Comparison of ENCODE assay signal across 1 cellular context in genomic region chr2:226579519-226579918, GRCh38.
TF ChIP-seq lines count a peak whose summit lies in the region.

No MANE protein-coding gene starts in this region.

TF ChIP-seq in A549, 52 proteins besides CTCF, POLR2A, EP300 and RAD21 (continued from another document):
- TF ChIP-seq REST (IDR thresholded peaks at IDR 0.05): no peak
- no peak for TF ChIP-seq EHMT2 (IDR thresholded peaks at IDR 0.05; ENCODE audit: low read depth)
- TF ChIP-seq RFX5 (IDR thresholded peaks at IDR 0.05): no peak
- TF ChIP-seq ZFP36 (IDR thresholded peaks at IDR 0.05; ENCODE audit: borderline replicate concordance, partially characterized antibody): no peak
- TF ChIP-seq, protein P1, sequence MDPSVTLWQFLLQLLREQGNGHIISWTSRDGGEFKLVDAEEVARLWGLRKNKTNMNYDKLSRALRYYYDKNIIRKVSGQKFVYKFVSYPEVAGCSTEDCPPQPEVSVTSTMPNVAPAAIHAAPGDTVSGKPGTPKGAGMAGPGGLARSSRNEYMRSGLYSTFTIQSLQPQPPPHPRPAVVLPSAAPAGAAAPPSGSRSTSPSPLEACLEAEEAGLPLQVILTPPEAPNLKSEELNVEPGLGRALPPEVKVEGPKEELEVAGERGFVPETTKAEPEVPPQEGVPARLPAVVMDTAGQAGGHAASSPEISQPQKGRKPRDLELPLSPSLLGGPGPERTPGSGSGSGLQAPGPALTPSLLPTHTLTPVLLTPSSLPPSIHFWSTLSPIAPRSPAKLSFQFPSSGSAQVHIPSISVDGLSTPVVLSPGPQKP (IDR thresholded peaks at IDR 0.05; ENCODE audit: low read depth, low read length): no peak
- TF ChIP-seq MAX (IDR thresholded peaks at IDR 0.05): no peak
- no peak for TF ChIP-seq EHF (CRISPR knock-in tag; IDR thresholded peaks at IDR 0.05)
- no peak for TF ChIP-seq CBX2 (IDR thresholded peaks at IDR 0.05; ENCODE audit: borderline replicate concordance, low read depth)
- TF ChIP-seq RARB (CRISPR knock-in tag; IDR thresholded peaks at IDR 0.05): no peak
- no peak for TF ChIP-seq RNF2 (IDR thresholded peaks at IDR 0.05; ENCODE audit: borderline replicate concordance, low read depth)
- TF ChIP-seq KDM1A (IDR thresholded peaks at IDR 0.05; ENCODE audit: low read depth): no peak
- TF ChIP-seq CHD4 (IDR thresholded peaks at IDR 0.05; ENCODE audit: borderline replicate concordance): no peak
- TF ChIP-seq HEYL (CRISPR knock-in tag; IDR thresholded peaks at IDR 0.05): no peak
